ENCODE assay signal across 25 cellular contexts in the genomic region with DNA sequence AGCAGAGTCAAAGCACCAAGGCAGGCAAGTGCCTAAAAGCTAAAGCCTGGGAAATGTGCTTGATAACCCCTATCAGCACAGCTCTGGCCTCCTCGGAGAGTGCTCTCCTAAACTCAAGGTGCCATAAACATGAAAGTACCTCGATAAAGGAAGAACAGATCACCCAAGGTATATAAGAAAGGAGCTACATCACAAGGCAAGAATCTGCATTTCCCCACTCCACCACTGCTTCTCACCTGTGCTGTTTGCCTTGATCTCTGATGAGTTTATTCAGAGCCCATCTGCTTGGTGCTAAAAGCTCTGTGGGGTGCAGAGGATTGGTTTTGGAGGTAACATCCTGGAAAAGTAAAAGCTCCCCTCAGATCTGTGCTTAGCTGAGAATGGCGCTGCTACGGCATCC.
DNase-seq lines count a peak whose midpoint lies in the region; ATAC-seq, FAIRE-seq and TF ChIP-seq lines count a peak whose summit lies in the region.
"Had no signal": no experiment of that assay in that cellular context is flagged by ENCODE, and none has a peak within 500 bp of the region (broad histone marks: within the 10 kb centered on the region; RNA-seq: fewer than 3 reads in every experiment).

No MANE protein-coding gene starts in this region.

- H4K5ac ChIP-seq in H1 (ENCODE audit: insufficient read length, low read depth, low read length): no peak overlapping the region

- no peak overlapping the region for H3K4me3 ChIP-seq in H1 (ENCODE audit: extremely low read depth in 1 of 4, insufficient read depth in 2 of 4, low read depth in 3 of 4, low read length in 4 of 4)
- H3K4me3 ChIP-seq: GM12878, GM23248, HAP-1 had no signal

- H3K27me3 Mint-ChIP-seq in activated T-helper 2 cell treated with anti-CD3 and anti-CD28 coated beads, Interferon-gamma antibody, Interleukin-2, Interleukin-4, amounts not matched to agents 10 μg/mL and 5 μg/mL and 100 μg/mL, durations not matched to agents 14 hours and 24 hours and 36 hours (ENCODE audit: low read depth): no peaks in the 10 kb centered on the region
- H3K27me3 Mint-ChIP-seq: CD4-positive, CD25-positive, alpha-beta regulatory T cell had no signal

- H3K23ac ChIP-seq in H1 (ENCODE audit: insufficient read length): no peak overlapping the region

- no peak overlapping the region for H2BK12ac ChIP-seq in H1 (ENCODE audit: low read depth, low read length)

- CTCF ChIA-PET in H1 (lab: Charles Lee; ENCODE audit: partially characterized antibody): interaction anchor here (0.6 to 2.2 kb wide), 13 partner anchors 8 to 865 kb away, joined by 3 to 11 read pairs (median 3); no protein-coding TSS in a partner anchor

- TF ChIP-seq CTCF in H1 (IDR thresholded peaks at IDR 0.05; ENCODE audit: control extremely low read depth in 1 of 3, insufficient read depth in 1 of 3, low read depth in 1 of 3, low read length in 3 of 3): peak in 1 of 3 experiments; percentile 35; a peak in 1 of 4 replicates

- H3K18ac ChIP-seq in H1 (ENCODE audit: extremely low read depth, low read length): no peak overlapping the region

- H3K36me3 Mint-ChIP-seq in activated T-helper 2 cell treated with anti-CD3 and anti-CD28 coated beads, Interferon-gamma antibody, Interleukin-2, Interleukin-4, amounts not matched to agents 10 μg/mL and 5 μg/mL and 100 μg/mL, durations not matched to agents 14 hours and 24 hours and 36 hours (ENCODE audit: low read depth): no peaks in the 10 kb centered on the region
- H3K36me3 Mint-ChIP-seq: CD4-positive, CD25-positive, alpha-beta regulatory T cell; CD8-positive, alpha-beta memory T cell; IgD-negative memory B cell had no signal

- H3K9ac ChIP-seq in H1 (replicated peaks in 1 of 4; ENCODE audit: extremely low read depth in 1 of 4, low read depth in 3 of 4, low read length in 3 of 4): no peak overlapping the region
- H3K9ac ChIP-seq: GM23248 had no signal

- H2AFZ ChIP-seq in H1 (ENCODE audit: low read length): no peak overlapping the region; the same call in 1 of the 2 replicates
- H2AFZ ChIP-seq: GM23248 had no signal

- WGBS in H1 (ENCODE audit: extremely low coverage in 1 of 2, insufficient coverage in 1 of 2, insufficient read length in 1 of 2, insufficient replicate concordance in 2 of 2, low coverage in 1 of 2, low lambda C conversion rate in 2 of 2, missing lambda C conversion rate in 1 of 2), 2 experiments: 76% methylated on average over 4 of the region's 4 CpGs; no CpG with 5 or more reads in 1 of the 2 experiments

- H3K27ac Mint-ChIP-seq in activated T-helper 2 cell treated with anti-CD3 and anti-CD28 coated beads, Interferon-gamma antibody, Interleukin-2, Interleukin-4, amounts not matched to agents 10 μg/mL and 5 μg/mL and 100 μg/mL, durations not matched to agents 14 hours and 24 hours and 36 hours: no peak overlapping the region
- H3K27ac Mint-ChIP-seq: CD4-positive, CD25-positive, alpha-beta regulatory T cell; CD8-positive, alpha-beta memory T cell; IgD-negative memory B cell had no signal

- H3K4ac ChIP-seq in H1 (replicated peaks; ENCODE audit: insufficient read length, low read depth, low read length): no peak overlapping the region

- H3K23me2 ChIP-seq in H1 (ENCODE audit: low read depth, low read length): no peaks in the 10 kb centered on the region

- TF ChIP-seq EP300 in H1 (IDR thresholded peaks at IDR 0.05; ENCODE audit: borderline replicate concordance in 1 of 2, low read depth in 2 of 2, low read length in 2 of 2): no peak

- TF ChIP-seq RAD21 in H1 (IDR thresholded peaks at IDR 0.05 in 1 of 2, conservative IDR thresholded peaks at IDR 0.05 in 1 of 2; ENCODE audit: low read depth in 2 of 2, low read length in 2 of 2): peak; percentile 27 to 47; a peak in 3 of 4 replicates

- TF ChIP-seq POLR2A in H1 (IDR thresholded peaks at IDR 0.05; ENCODE audit: control extremely low read depth in 1 of 2, low read depth in 2 of 2, low read length in 2 of 2): no peak

- no peak overlapping the region for H3K56ac ChIP-seq in H1 (replicated peaks; ENCODE audit: insufficient read length, low read depth, low read length)

- H3K36me3 ChIP-seq in H1 (ENCODE audit: control insufficient read depth in 2 of 4, insufficient read depth in 4 of 4, low read length in 3 of 4): no peaks in the 10 kb centered on the region
- H3K36me3 ChIP-seq: BE2C, HAP-1 had no signal

- H3K9me3 ChIP-seq in H1 (ENCODE audit: insufficient read depth in 2 of 2, low read depth in 1 of 2, low read length in 1 of 2): no peaks in the 10 kb centered on the region
- H3K9me3 ChIP-seq: BE2C, HAP-1 had no signal

- peak; percentile 28 for FAIRE-seq in H1 (lab: Jason Lieb, UNC)
- FAIRE-seq: A204.1, GM12878, GM19239, HepG2 had no signal

- no peak overlapping the region for H2BK5ac ChIP-seq in H1 (ENCODE audit: low read depth, low read length)

- H3K4me3 Mint-ChIP-seq in activated T-helper 2 cell treated with anti-CD3 and anti-CD28 coated beads, Interferon-gamma antibody, Interleukin-2, Interleukin-4, amounts not matched to agents 10 μg/mL and 5 μg/mL and 100 μg/mL, durations not matched to agents 14 hours and 24 hours and 36 hours (ENCODE audit: low read depth): no peak overlapping the region
- H3K4me3 Mint-ChIP-seq: CD4-positive, CD25-positive, alpha-beta regulatory T cell; CD8-positive, alpha-beta memory T cell; IgD-negative memory B cell had no signal

- H3K9me3 Mint-ChIP-seq in activated T-helper 2 cell treated with anti-CD3 and anti-CD28 coated beads, Interferon-gamma antibody, Interleukin-2, Interleukin-4, amounts not matched to agents 10 μg/mL and 5 μg/mL and 100 μg/mL, durations not matched to agents 14 hours and 24 hours and 36 hours: no peaks in the 10 kb centered on the region

- H2AK5ac ChIP-seq in H1 (ENCODE audit: low read depth, low read length): no peak overlapping the region

- H2BK20ac ChIP-seq in H1 (ENCODE audit: low read length): no peak overlapping the region

- no peaks in the 10 kb centered on the region for H3K79me1 ChIP-seq in H1 (ENCODE audit: low read depth, low read length)

- ATAC-seq in HG03442 (IDR thresholded peaks at IDR 0.05; ENCODE audit: unreplicated experiment) (no peak), HG02759 (IDR thresholded peaks at IDR 0.05; ENCODE audit: unreplicated experiment) (no peak), HG02588 (IDR thresholded peaks at IDR 0.05; ENCODE audit: unreplicated experiment) (no peak)
- ATAC-seq: GM12878, HepG2 had no signal

- no peaks in the 10 kb centered on the region for H3K79me2 ChIP-seq in H1 (ENCODE audit: control insufficient read depth in 1 of 2, insufficient read depth in 2 of 2, low read length in 2 of 2)

- no peak overlapping the region for H4K91ac ChIP-seq in H1 (replicated peaks; ENCODE audit: insufficient read length, low read length)

- no peak overlapping the region for H3K4me2 ChIP-seq in H1 (ENCODE audit: insufficient read depth in 1 of 2, low read depth in 2 of 2, low read length in 2 of 2)

- H4K8ac ChIP-seq in H1 (ENCODE audit: extremely low read depth, insufficient read depth, low read length): no peak overlapping the region

- no peaks in the 10 kb centered on the region for H4K20me1 ChIP-seq in H1 (replicated peaks in 1 of 2; ENCODE audit: control insufficient read depth in 1 of 2, insufficient read depth in 2 of 2, low read length in 2 of 2)

- POLR2A ChIA-PET in H1 (lab: Charles Lee; ENCODE audit: partially characterized antibody): interaction anchor here (0.9 kb wide), 1 partner anchor 33 kb away, joined by 3 read pairs; no protein-coding TSS in a partner anchor

- peaks cover 0 to 2% (median 0%) of the 10 kb centered on the region in 4 experiments; a peak in 2 of 7 replicates for H3K27me3 ChIP-seq in H1 (replicated peaks in 1 of 4; ENCODE audit: control insufficient read depth in 3 of 4, extremely low read depth in 1 of 4, insufficient read depth in 3 of 4, low read length in 3 of 4)
- H3K27me3 ChIP-seq: BE2C had no signal

- H3K4me1 Mint-ChIP-seq in activated T-helper 2 cell treated with anti-CD3 and anti-CD28 coated beads, Interferon-gamma antibody, Interleukin-2, Interleukin-4, amounts not matched to agents 10 μg/mL and 5 μg/mL and 100 μg/mL, durations not matched to agents 14 hours and 24 hours and 36 hours (ENCODE audit: low read depth): no peaks in the 10 kb centered on the region
- H3K4me1 Mint-ChIP-seq: CD4-positive, CD25-positive, alpha-beta regulatory T cell; CD8-positive, alpha-beta memory T cell; IgD-negative memory B cell had no signal

- H2BK15ac ChIP-seq in H1 (ENCODE audit: low read length): no peak overlapping the region

- no peak overlapping the region for H2BK120ac ChIP-seq in H1 (replicated peaks; ENCODE audit: low read depth, low read length)

- no peak overlapping the region for H3K14ac ChIP-seq in H1 (ENCODE audit: insufficient read length)

- peaks cover 0 to 5% (median under 1%) of the 10 kb centered on the region in 4 experiments; a peak in 3 of 7 replicates for H3K4me1 ChIP-seq in H1 (replicated peaks in 1 of 4; ENCODE audit: control insufficient read depth in 3 of 4, insufficient read depth in 4 of 4, low read length in 3 of 4)
- H3K4me1 ChIP-seq: BE2C, HAP-1 had no signal

- no peak overlapping the region for H3K27ac ChIP-seq in H1 (ENCODE audit: low read depth, low read length)
- H3K27ac ChIP-seq: GM23248 had no signal

- peak; percentile 5 for DNase-seq in RKO (ENCODE audit: low spot score)
- DNase-seq in H1 (ENCODE audit: low read depth in 1 of 2, low spot score in 2 of 2): no peak
- DNase-seq in iPS DF 4.7 (ENCODE audit: extremely low read depth, low spot score): peak; percentile 9
- no peak for DNase-seq in activated T-helper 2 cell treated with anti-CD3 and anti-CD28 coated beads, Interferon-gamma antibody, Interleukin-2, Interleukin-4, amounts not matched to agents 10 μg/mL and 5 μg/mL and 100 μg/mL, durations not matched to agents 14 hours and 24 hours and 36 hours (ENCODE audit: low spot score)
- DNase-seq: ACHN; BE2C; C1 segment of cervical spinal cord; CD4-positive, CD25-positive, alpha-beta regulatory T cell; CD8-positive, alpha-beta memory T cell; COR-L47; DMS 273 treated with DMSO at 0.1 percent for 48 hours; DMS53; DND-41; EL; GM23248; KBM-7 had no signal

- intact Hi-C loops in activated T-helper 2 cell treated with anti-CD3 and anti-CD28 coated beads, Interferon-gamma antibody, Interleukin-2, Interleukin-4, amounts not matched to agents 10 μg/mL and 5 μg/mL and 100 μg/mL, durations not matched to agents 14 hours and 24 hours and 36 hours (cut with micrococcal nuclease): no loop called here

TF ChIP-seq in H1, 55 proteins besides CTCF, POLR2A, EP300 and RAD21:
- TF ChIP-seq BCL11A (IDR thresholded peaks at IDR 0.05; ENCODE audit: low read depth in 2 of 2, low read length in 2 of 2): no peak
- TF ChIP-seq SP4 (IDR thresholded peaks at IDR 0.05; ENCODE audit: low read length): no peak
- no peak for TF ChIP-seq SRF (IDR thresholded peaks at IDR 0.05; ENCODE audit: low read depth, low read length)
- no peak for TF ChIP-seq SP1 (IDR thresholded peaks at IDR 0.05; ENCODE audit: low read depth, low read length)
- no peak for TF ChIP-seq ZNF274 (IDR thresholded peaks at IDR 0.05; ENCODE audit: borderline replicate concordance, extremely low read depth, low read length)
- no peak for TF ChIP-seq CREB1 (IDR thresholded peaks at IDR 0.05)
TF ChIP-seq in H1: peak in this region for 0.

Comparison
In these comparisons a context has a peak if more than half of its experiments do, and no peak if none do; other contexts are left out.
1. DNase-seq: peak in RKO (single experiment) and iPS DF 4.7 (single experiment); none in H1 (0 of 2) and activated T-helper 2 cell treated with anti-CD3 and anti-CD28 coated beads, Interferon-gamma antibody, Interleukin-2, Interleukin-4, amounts not matched to agents 10 μg/mL and 5 μg/mL and 100 μg/mL, durations not matched to agents 14 hours and 24 hours and 36 hours (single experiment).